In genomic region chr4:86452323-86452995, GRCh38 we compare ENCODE assay signal across 12 cellular contexts.
A peak's percentile ranks its signal among the peaks of the same experiment; 100 is the strongest.
DNase-seq lines count a peak whose midpoint lies in the region; ATAC-seq, FAIRE-seq and TF ChIP-seq lines count a peak whose summit lies in the region.
"Had no signal": no experiment of that assay in that cellular context is flagged by ENCODE, and none has a peak within 500 bp of the region (broad histone marks: within the 10 kb centered on the region; RNA-seq: fewer than 3 reads in every experiment).

No MANE protein-coding gene starts in this region.

- H3K79me2 ChIP-seq in HepG2 (ENCODE audit: insufficient read depth, low read length) = no peaks in the 10 kb centered on the region

- H3K27me3 ChIP-seq in liver (ENCODE audit: control insufficient read depth in 4 of 4, insufficient read depth in 4 of 4, low read length in 3 of 4) = peaks cover 0 to 5% (median 2%) of the 10 kb centered on the region in 4 donors
- H3K27me3 ChIP-seq in HepG2 (ENCODE audit: control insufficient read depth in 1 of 2, insufficient read depth in 2 of 2, low read length in 2 of 2) = no peaks in the 10 kb centered on the region
- H3K27me3 ChIP-seq in neuronal stem cell (ENCODE audit: control insufficient read depth in 3 of 3, insufficient read depth in 3 of 3, low read depth in 1 of 3, low read length in 3 of 3) = no peaks in the 10 kb centered on the region

- H2BK12ac ChIP-seq in neuronal stem cell (ENCODE audit: low read length) = no peak overlapping the region

- H3K36me3 ChIP-seq in liver (ENCODE audit: control insufficient read depth in 4 of 4, insufficient read depth in 3 of 4, low read depth in 1 of 4, low read length in 3 of 4) (no peaks in the 10 kb centered on the region), HepG2 (replicated peaks in 1 of 2; ENCODE audit: control insufficient read depth in 1 of 2, insufficient read depth in 2 of 2, low read length in 2 of 2) (no peaks in the 10 kb centered on the region), neuronal stem cell (replicated peaks in 1 of 2; ENCODE audit: control insufficient read depth in 2 of 2, insufficient read depth in 2 of 2, low read length in 2 of 2) (no peaks in the 10 kb centered on the region)

- H3K14ac ChIP-seq in neuronal stem cell (ENCODE audit: low read length) = no peak overlapping the region

- ATAC-seq in HepG2 (no peak), HG02623 (IDR thresholded peaks at IDR 0.05; ENCODE audit: unreplicated experiment) (no peak)

- H4K8ac ChIP-seq in neuronal stem cell (ENCODE audit: low read depth, low read length) = no peak overlapping the region

- WGBS in liver = 74% methylated on average over 13 of the region's 13 CpGs
- 39% methylated on average over 13 of the region's 13 CpGs for WGBS in HepG2 (ENCODE audit: low lambda C conversion rate)
- 100% methylated on average over 2 to 3 of the region's 13 CpGs for WGBS in neuronal stem cell (ENCODE audit: extremely low coverage in 2 of 2, insufficient read length in 2 of 2, insufficient replicate concordance in 1 of 2), 2 donors

- intact Hi-C loops in HepG2 (cut with micrococcal nuclease; ENCODE audit: unreplicated experiment) = no loop called here

- no peak overlapping the region for H3K4me2 ChIP-seq in HepG2 (ENCODE audit: low read depth, low read length)
- no peak overlapping the region for H3K4me2 ChIP-seq in neuronal stem cell (ENCODE audit: insufficient read depth, low read length, poor library complexity, severe bottlenecking)

- H2AFZ ChIP-seq in HepG2 (ENCODE audit: low read length) = no peak overlapping the region
- no peak overlapping the region for H2AFZ ChIP-seq in neuronal stem cell (ENCODE audit: low read length)

- TF ChIP-seq POLR2A in HepG2 (IDR thresholded peaks at IDR 0.05; ENCODE audit: insufficient read depth in 1 of 2, low read depth in 2 of 2, low read length in 2 of 2) = no peak

- H2BK120ac ChIP-seq in neuronal stem cell (ENCODE audit: low read depth, low read length) = peak overlapping the region; percentile 77

- TF ChIP-seq RAD21 in liver (IDR thresholded peaks at IDR 0.05) (no peak), HepG2 (CRISPR knock-in tag; IDR thresholded peaks at IDR 0.05) (no peak)

- in situ Hi-C loops in HepG2 (cut with HindIII; ENCODE audit: extremely low pct_ligation_motif_present, low pct_unique_long_range_greater_than_20kb) = no loop called here

- H2AK5ac ChIP-seq in neuronal stem cell (ENCODE audit: low read depth, low read length) = peak overlapping the region; percentile 99

- POLR2A ChIA-PET in HepG2 (lab: Yijun Ruan, JAX) = no interaction called here

- no peak for FAIRE-seq in HepG2 (lab: Jason Lieb, UNC)
- FAIRE-seq: G401.6 had no signal

- peak overlapping the region in 1 of 3 donors; percentile 17 for H3K4me3 ChIP-seq in liver (ENCODE audit: low read depth in 1 of 3, low read length in 3 of 3)
- no peak overlapping the region for H3K4me3 ChIP-seq in HepG2 (replicated peaks in 1 of 3; ENCODE audit: insufficient read depth in 1 of 3, low read depth in 2 of 3, low read length in 3 of 3)
- H3K4me3 ChIP-seq in fibroblast of the aortic adventitia (ENCODE audit: low read depth, low read length) = peak overlapping the region; percentile 71
- H3K4me3 ChIP-seq in neuronal stem cell (ENCODE audit: low read length in 2 of 2) = no peak overlapping the region

- no peak for TF ChIP-seq EP300 in HepG2 (IDR thresholded peaks at IDR 0.05; ENCODE audit: low read depth in 2 of 2, low read length in 2 of 2)
- TF ChIP-seq EP300 in HepG2 (CRISPR knock-in tag; IDR thresholded peaks at IDR 0.05; ENCODE audit: borderline replicate concordance) = no peak

- H3K27ac ChIP-seq in liver (ENCODE audit: low read depth in 1 of 2, low read length in 2 of 2) (no peak overlapping the region), HepG2 (ENCODE audit: extremely low read length, insufficient read depth, low read length) (no peak overlapping the region), neuronal stem cell (replicated peaks; ENCODE audit: low read length) (peak overlapping the region; percentile 75)
- H3K27ac ChIP-seq: HL-60 had no signal

- no peaks in the 10 kb centered on the region for H3K9me3 ChIP-seq in liver (ENCODE audit: control insufficient read depth in 4 of 4, low read length in 3 of 4)
- H3K9me3 ChIP-seq in HepG2 (ENCODE audit: low read length) = no peaks in the 10 kb centered on the region
- peaks cover 0 to 19% of the 10 kb centered on the region in 2 donors for H3K9me3 ChIP-seq in neuronal stem cell (replicated peaks in 1 of 2; ENCODE audit: control insufficient read depth in 2 of 2, insufficient read depth in 1 of 2, low read depth in 1 of 2, low read length in 2 of 2)

- no peak overlapping the region for H3K23ac ChIP-seq in neuronal stem cell (ENCODE audit: low read depth, low read length, poor library complexity)

- H3K4me1 ChIP-seq in liver (ENCODE audit: control insufficient read depth in 4 of 4, insufficient read depth in 4 of 4, low read length in 3 of 4) (no peaks in the 10 kb centered on the region), HepG2 (ENCODE audit: insufficient read depth, low read length) (no peaks in the 10 kb centered on the region), neuronal stem cell (ENCODE audit: control insufficient read depth in 2 of 2, insufficient read depth in 1 of 2, low read depth in 1 of 2, low read length in 2 of 2) (peaks cover 9 to 19% of the 10 kb centered on the region in 2 donors)

- H2BK15ac ChIP-seq in neuronal stem cell (ENCODE audit: low read length) = no peak overlapping the region

- no TSS peak for BruUV-seq in HepG2 (replicated peaks; lab: Mats Ljungman, UMichigan)

- H4K91ac ChIP-seq in neuronal stem cell (ENCODE audit: low read depth, low read length, poor library complexity) = no peak overlapping the region

- H3K4ac ChIP-seq in neuronal stem cell (ENCODE audit: low read length) = no peak overlapping the region

- H3K9ac ChIP-seq in liver (ENCODE audit: low read depth in 1 of 2, low read length in 2 of 2) (no peak overlapping the region), HepG2 (ENCODE audit: insufficient read depth, low read depth, low read length) (no peak overlapping the region), neuronal stem cell (ENCODE audit: low read depth, low read length, poor library complexity) (no peak overlapping the region)

- no peaks in the 10 kb centered on the region for H4K20me1 ChIP-seq in HepG2 (ENCODE audit: insufficient read depth, low read length)

- no peak for DNase-seq in HepG2 (ENCODE audit: low spot score)
- DNase-seq in fibroblast of the aortic adventitia (ENCODE audit: low read depth) = peak; percentile 77
- DNase-seq in neuronal stem cell (ENCODE audit: low spot score) = no peak
- no peak for DNase-seq in NCI-H2196 treated with DMSO at 0.1 percent for 48 hours (lab: John Stamatoyannopoulos, UW; ENCODE audit: unreplicated experiment)
- DNase-seq in GM19238 (ENCODE audit: insufficient read length, low spot score) = no peak
- DNase-seq in NCI-H1092 (lab: John Stamatoyannopoulos, UW) = no peak
- DNase-seq: ACHN; central memory CD4-positive, alpha-beta T cell had no signal

- no peaks in the 10 kb centered on the region for H3K79me1 ChIP-seq in neuronal stem cell (ENCODE audit: low read depth, low read length)

- peak overlapping the region; percentile 79 for H2BK5ac ChIP-seq in neuronal stem cell (ENCODE audit: low read length)

- TF ChIP-seq CTCF in liver (IDR thresholded peaks at IDR 0.05; ENCODE audit: low read depth, low read length, missing input control) (no peak), HepG2 (CRISPR knock-in tag; IDR thresholded peaks at IDR 0.05) (no peak), fibroblast of the aortic adventitia (IDR thresholded peaks at IDR 0.05; ENCODE audit: insufficient read depth, low read length) (no peak)

- peak overlapping the region; percentile 87 for H3K18ac ChIP-seq in neuronal stem cell (ENCODE audit: low read length)

- CTCF ChIA-PET in HepG2 (lab: Yijun Ruan, JAX; ENCODE audit: low intra/inter-chr PET ratio, low total read pairs) = no interaction called here

TF ChIP-seq in liver, 16 proteins besides CTCF, POLR2A, EP300 and RAD21:
- TF ChIP-seq YY1 (IDR thresholded peaks at IDR 0.05) (peak; percentile 49), JUND (IDR thresholded peaks at IDR 0.05) (no peak), MAX (IDR thresholded peaks at IDR 0.05) (no peak), HNF4G (IDR thresholded peaks at IDR 0.05) (no peak)

TF ChIP-seq in HepG2, 621 proteins besides CTCF, POLR2A, EP300 and RAD21 (continues in another document):
- TF ChIP-seq MXI1 (IDR thresholded peaks at IDR 0.05; ENCODE audit: borderline replicate concordance, low read depth, low read length) (no peak), CENPT (CRISPR knock-in tag; IDR thresholded peaks at IDR 0.05; ENCODE audit: low read depth) (no peak), CREB3 (CRISPR knock-in tag; IDR thresholded peaks at IDR 0.05) (no peak), MTA3 (CRISPR knock-in tag; IDR thresholded peaks at IDR 0.05) (no peak), SKIL (CRISPR knock-in tag; IDR thresholded peaks at IDR 0.05; ENCODE audit: borderline replicate concordance) (no peak), CEBPB (IDR thresholded peaks at IDR 0.05; ENCODE audit: borderline replicate concordance, low read depth, low read length) (no peak), DMAP1 (CRISPR knock-in tag; IDR thresholded peaks at IDR 0.05) (no peak), THYN1 (CRISPR knock-in tag; IDR thresholded peaks at IDR 0.05; ENCODE audit: borderline replicate concordance, low read depth) (no peak), FOXC1 (CRISPR knock-in tag; IDR thresholded peaks at IDR 0.05; ENCODE audit: borderline replicate concordance) (no peak)
